In genomic region chr4:10893417-10893816, GRCh38 we compare ENCODE assay signal across 9 cellular contexts.
DNase-seq lines count a peak whose midpoint lies in the region; ATAC-seq and TF ChIP-seq lines count a peak whose summit lies in the region.
"Had no signal": no experiment of that assay in that cellular context is flagged by ENCODE, and none has a peak within 500 bp of the region (broad histone marks: within the 10 kb centered on the region; RNA-seq: fewer than 3 reads in every experiment).

No MANE protein-coding gene starts in this region.

- no peaks in the 10 kb centered on the region for H3K36me3 ChIP-seq in esophagus squamous epithelium

- no peaks in the 10 kb centered on the region for H3K27me3 ChIP-seq in esophagus squamous epithelium

- no peaks in the 10 kb centered on the region for H3K4me1 ChIP-seq in esophagus squamous epithelium

- no peak for TF ChIP-seq POLR2A in esophagus squamous epithelium (IDR thresholded peaks at IDR 0.05)

- H3K4me3 ChIP-seq in AG10803 (ENCODE audit: low read length) = no peak overlapping the region
- H3K4me3 ChIP-seq in esophagus squamous epithelium = no peak overlapping the region

- H3K27ac ChIP-seq in esophagus squamous epithelium = no peak overlapping the region

- H3K9me3 ChIP-seq in esophagus squamous epithelium = no peaks in the 10 kb centered on the region

- ATAC-seq in GM18511 (IDR thresholded peaks at IDR 0.05; ENCODE audit: unreplicated experiment) = peak; percentile 86
- ATAC-seq in HG03159 (IDR thresholded peaks at IDR 0.05; ENCODE audit: unreplicated experiment) = peak; percentile 76
- no peak for ATAC-seq in HG03571 (IDR thresholded peaks at IDR 0.05; ENCODE audit: unreplicated experiment)
- ATAC-seq in HG02970 (IDR thresholded peaks at IDR 0.05; ENCODE audit: low FRiP score, unreplicated experiment) = no peak

- TF ChIP-seq CTCF in AG10803 (conservative IDR thresholded peaks at IDR 0.05; ENCODE audit: low read length) (0 out of 2 replicates have a peak, but pooled peaks have one; percentile 11), esophagus squamous epithelium (IDR thresholded peaks at IDR 0.05) (peak in 2 of 6 experiments; percentile 16 to 38)

- intact Hi-C loops in esophagus squamous epithelium (cut with DNase I) = no loop called here

- no peak for DNase-seq in AG10803 (ENCODE audit: low read depth)
- peak; percentile 9 for DNase-seq in cerebellar cortex (ENCODE audit: low spot score)
- DNase-seq in SHP77 (lab: John Stamatoyannopoulos, UW) = no peak
- DNase-seq in esophagus squamous epithelium (lab: John Stamatoyannopoulos, UW) = no peak
- DNase-seq: NCI-H2171 treated with DMSO at 0.1 percent for 48 hours had no signal

Comparison
In these comparisons a context has a peak if more than half of its experiments do, and no peak if none do; other contexts are left out.
1. ATAC-seq: peak in GM18511 (single experiment) and HG03159 (single experiment); none in HG03571 (single experiment) and HG02970 (single experiment).